In genomic region chr7:150586778-150587152, GRCh38 we compare ENCODE assay signal across 10 cellular contexts. TPM values are rescaled to one million over a fixed set of nuclear protein-coding genes. Genes with fewer than 3 reads are reported as not detected.
DNase-seq lines count a peak whose midpoint lies in the region; ATAC-seq and TF ChIP-seq lines count a peak whose summit lies in the region.
"Had no signal": no experiment of that assay in that cellular context is flagged by ENCODE, and none has a peak within 500 bp of the region (broad histone marks: within the 10 kb centered on the region; RNA-seq: fewer than 3 reads in every experiment).

No MANE protein-coding gene starts in this region.

- no peaks in the 10 kb centered on the region for H3K4me1 ChIP-seq in mesodermal cell (ENCODE audit: control insufficient read depth, insufficient read depth, low read length, poor library complexity, severe bottlenecking)
- no peaks in the 10 kb centered on the region for H3K4me1 ChIP-seq in thyroid gland

- H3K4me3 Mint-ChIP-seq in activated T-cell treated with anti-CD3 and anti-CD28 coated beads, Interleukin-2, amount 50 U/mL, for 4 hours = peak overlapping the region; percentile 9

- H3K27ac ChIP-seq in caudate nucleus (ENCODE audit: low read depth, low read length) (peak overlapping the region; percentile 54), mesodermal cell (ENCODE audit: low read depth, low read length, severe bottlenecking) (peak overlapping the region; percentile 57), thyroid gland (peak overlapping the region in 2 of 3 donors; percentile 20 to 40)

- H3K9me3 ChIP-seq in mesodermal cell (ENCODE audit: control insufficient read depth, low read length) (no peaks in the 10 kb centered on the region), thyroid gland (no peaks in the 10 kb centered on the region)

- TF ChIP-seq POLR2A in thyroid gland (IDR thresholded peaks at IDR 0.05) = no peak

- peak; percentile 36 to 38 for ATAC-seq in activated T-cell treated with anti-CD3 and anti-CD28 coated beads, Interleukin-2, amount 50 U/mL, for 4 hours
- ATAC-seq in HG03095 (IDR thresholded peaks at IDR 0.05; ENCODE audit: unreplicated experiment) (no peak), GM19467 (IDR thresholded peaks at IDR 0.05; ENCODE audit: unreplicated experiment) (no peak)

- H3K36me3 ChIP-seq in mesodermal cell (ENCODE audit: control insufficient read depth, insufficient read depth, low read length) (no peaks in the 10 kb centered on the region), thyroid gland (no peaks in the 10 kb centered on the region)

- H3K27me3 Mint-ChIP-seq in activated T-cell treated with anti-CD3 and anti-CD28 coated beads, Interleukin-2, amount 50 U/mL, for 4 hours (ENCODE audit: low read depth) = no peaks in the 10 kb centered on the region

- peaks cover 43% of the 10 kb centered on the region for H3K4me1 Mint-ChIP-seq in activated T-cell treated with anti-CD3 and anti-CD28 coated beads, Interleukin-2, amount 50 U/mL, for 4 hours (ENCODE audit: low read depth)

- H3K27me3 ChIP-seq in thyroid gland = no peaks in the 10 kb centered on the region

- H3K4me3 ChIP-seq in mesodermal cell (ENCODE audit: extremely low read depth, insufficient read depth, low read length, poor library complexity, severe bottlenecking) = no peak overlapping the region
- no peak overlapping the region for H3K4me3 ChIP-seq in thyroid gland (replicated peaks in 1 of 3)

- intact Hi-C loops in thyroid gland (cut with DNase I) = no loop called here

- DNase-seq in activated T-cell treated with anti-CD3 and anti-CD28 coated beads, Interleukin-2, amount 50 U/mL, for 4 hours = no peak
- DNase-seq in activated T-cell treated with anti-CD3 and anti-CD28 coated beads for 4 hours (no peak), caudate nucleus (lab: John Stamatoyannopoulos, UW) (no peak), thyroid gland (peak in 1 of 2 donors; percentile 6), NCI-H187 (lab: John Stamatoyannopoulos, UW) (no peak)
- DNase-seq: stimulated activated CD4-positive, alpha-beta T cell treated with anti-CD3 and anti-CD28 coated beads, Interleukin-4, amount 100 ng/mL, for 4 hours had no signal

- H3K36me3 Mint-ChIP-seq in activated T-cell treated with anti-CD3 and anti-CD28 coated beads, Interleukin-2, amount 50 U/mL, for 4 hours (ENCODE audit: insufficient read depth) = peaks cover 5% of the 10 kb centered on the region

- H3K9me3 Mint-ChIP-seq in activated T-cell treated with anti-CD3 and anti-CD28 coated beads, Interleukin-2, amount 50 U/mL, for 4 hours = peaks cover 31% of the 10 kb centered on the region

- no peak for TF ChIP-seq CTCF in thyroid gland (IDR thresholded peaks at IDR 0.05)

RNA-seq across cellular contexts. Expression of gene GIMAP4, which starts 19.6 kb away (rescaled TPM):
- total RNA-seq in activated T-cell treated with anti-CD3 and anti-CD28 coated beads, Interleukin-2, amount 50 U/mL, for 4 hours = 10 to 100 TPM; 10.1 to 11.1 (median 11.1) TPM
- polyA plus RNA-seq in mesodermal cell (2013, experiment 1 of 2) = 4.0 TPM
- polyA plus RNA-seq in mesodermal cell (2013, experiment 2 of 2) = 4.0 TPM
- 10 to 100 TPM; 22.1 to 78.6 (median 41.3) TPM for total RNA-seq in thyroid gland
- polyA plus RNA-seq: neural cell had no signal

RNA-seq across cellular contexts. Expression of gene GIMAP6, which starts 45.4 kb away (rescaled TPM):
- total RNA-seq in activated T-cell treated with anti-CD3 and anti-CD28 coated beads, Interleukin-2, amount 50 U/mL, for 4 hours = 10 to 100 TPM; 14.8 to 20.0 (median 18.1) TPM
- 1.5 TPM for polyA plus RNA-seq in mesodermal cell (2013, experiment 1 of 2)
- 0.71 TPM for polyA plus RNA-seq in mesodermal cell (2013, experiment 2 of 2)
- 10 to 100 TPM; 17.7 to 73.6 (median 45.0) TPM for total RNA-seq in thyroid gland
- polyA plus RNA-seq: neural cell had no signal

Comparison
In these comparisons a context has a peak if more than half of its experiments do, and no peak if none do; other contexts are left out.
1. ATAC-seq: peak in activated T-cell treated with anti-CD3 and anti-CD28 coated beads, Interleukin-2, amount 50 U/mL, for 4 hours (2 of 2); none in HG03095 (single experiment) and GM19467 (single experiment).
2. Peak in every context shown above with its lines, with median percentiles within 50 percentile points of each other: H3K27ac ChIP-seq.